Comparison of ENCODE assay signal across 11 cellular contexts in genomic region chr7:155669717-155670505, GRCh38. TPM values are rescaled to one million over a fixed set of nuclear protein-coding genes. Genes with fewer than 3 reads are reported as not detected.
A peak's percentile ranks its signal among the peaks of the same experiment; 100 is the strongest.
DNase-seq lines count a peak whose midpoint lies in the region; ATAC-seq and TF ChIP-seq lines count a peak whose summit lies in the region.
"Had no signal": no experiment of that assay in that cellular context is flagged by ENCODE, and none has a peak within 500 bp of the region (broad histone marks: within the 10 kb centered on the region; RNA-seq: fewer than 3 reads in every experiment).

No MANE protein-coding gene starts in this region.

- H3K4me1 ChIP-seq in fibroblast of lung (ENCODE audit: control insufficient read depth, extremely low read depth, insufficient read depth, low read length): peaks cover 17% of the 10 kb centered on the region

- H3K79me2 ChIP-seq in fibroblast of lung (ENCODE audit: control insufficient read depth, insufficient read depth, low read length): peaks cover 73% of the 10 kb centered on the region

- H3K4me2 ChIP-seq in fibroblast of lung (ENCODE audit: extremely low read depth, insufficient read depth, low read length): no peak overlapping the region

- no peak overlapping the region for H3K4me3 Mint-ChIP-seq in natural killer cell

- H3K36me3 ChIP-seq in fibroblast of lung (ENCODE audit: control insufficient read depth, insufficient read depth, low read length): peaks cover 3% of the 10 kb centered on the region

- no peaks in the 10 kb centered on the region for H3K27me3 Mint-ChIP-seq in natural killer cell (ENCODE audit: low read depth in 2 of 2)

- H3K4me3 ChIP-seq in fibroblast of lung (replicated peaks in 1 of 4; ENCODE audit: control extremely low read depth in 1 of 4, insufficient read depth in 1 of 4, low read depth in 3 of 4, low read length in 4 of 4): no peak overlapping the region

- peaks cover 65 to 70% of the 10 kb centered on the region in 2 donors for H3K4me1 Mint-ChIP-seq in natural killer cell

- no peak overlapping the region for H3K9ac ChIP-seq in fibroblast of lung (ENCODE audit: insufficient read depth, low read length)

- no peaks in the 10 kb centered on the region for H3K36me3 Mint-ChIP-seq in natural killer cell

- no peaks in the 10 kb centered on the region for H3K9me3 Mint-ChIP-seq in natural killer cell

- H3K27me3 ChIP-seq in fibroblast of lung (ENCODE audit: control insufficient read depth, insufficient read depth, low read length): no peaks in the 10 kb centered on the region

- no peaks in the 10 kb centered on the region for H3K9me3 ChIP-seq in fibroblast of lung (ENCODE audit: control insufficient read depth, insufficient read depth, low read depth, low read length)

- DNase-seq in DMS79 treated with DMSO at 0.1 percent for 48 hours (lab: John Stamatoyannopoulos, UW) (peak; percentile 40), NCI-H510A treated with DMSO at 0.1 percent for 48 hours (lab: John Stamatoyannopoulos, UW) (peak; percentile 20), fibroblast of lung (ENCODE audit: low read depth in 2 of 2) (peak; percentile 42 to 47), natural killer cell (no peak), NCI-H1105 treated with DMSO at 0.1 percent for 48 hours (lab: John Stamatoyannopoulos, UW) (no peak)
- DNase-seq in stimulated activated naive CD4-positive, alpha-beta T cell treated with Interleukin-2 at 50 U/mL for 16 hours (lab: John Stamatoyannopoulos, UW): no peak
- DNase-seq: activated CD8-positive, alpha-beta memory T cell treated with anti-CD3 and anti-CD28 coated beads, Interleukin-2, amount 50 U/mL, for 48 hours; GDM1 had no signal

- intact Hi-C loops in natural killer cell (cut with micrococcal nuclease): no loop called here

- peak overlapping the region; percentile 5 to 17 for H3K27ac Mint-ChIP-seq in natural killer cell

- no peak overlapping the region for H2AFZ ChIP-seq in fibroblast of lung (ENCODE audit: low read length)

- TF ChIP-seq CTCF in fibroblast of lung (conservative IDR thresholded peaks at IDR 0.05 in 1 of 2, IDR thresholded peaks at IDR 0.05 in 1 of 2; ENCODE audit: low read depth in 1 of 2, low read length in 2 of 2): no peak
- TF ChIP-seq CTCF in natural killer cell (IDR thresholded peaks at IDR 0.05): no peak

- H3K27ac ChIP-seq in fibroblast of lung (ENCODE audit: insufficient read depth, low read length): peak overlapping the region; percentile 34

- H4K20me1 ChIP-seq in fibroblast of lung (ENCODE audit: control insufficient read depth, extremely low read depth, insufficient read depth, low read length): no peaks in the 10 kb centered on the region

- ATAC-seq in natural killer cell (no peak), HG03571 (IDR thresholded peaks at IDR 0.05; ENCODE audit: unreplicated experiment) (no peak), GM21717 (IDR thresholded peaks at IDR 0.05; ENCODE audit: unreplicated experiment) (no peak)
- ATAC-seq: Panc1 had no signal

RNA-seq across cellular contexts. Expression of gene RBM33, which starts 25.4 kb away (rescaled TPM):
- total RNA-seq in fibroblast of lung: 18.7 and 33.2 TPM in 2 replicates
- 6.9 and 8.2 TPM in 2 replicates for polyA plus RNA-seq in fibroblast of lung
- polyA plus RNA-seq in fibroblast of lung (2012): 9.9 and 10.6 TPM in 2 replicates
- polyA minus RNA-seq in fibroblast of lung (ENCODE audit: low replicate concordance): 10.2 and 20.0 TPM in 2 replicates
- 100 to 1,000 TPM; 161 to 182 (median 182) TPM for total RNA-seq in natural killer cell

Comparison
In these comparisons a context has a peak if more than half of its experiments do, and no peak if none do; other contexts are left out.
1. DNase-seq: peak in DMS79 treated with DMSO at 0.1 percent for 48 hours (single experiment), NCI-H510A treated with DMSO at 0.1 percent for 48 hours (single experiment) and fibroblast of lung (2 of 2); none in natural killer cell (single experiment), stimulated activated naive CD4-positive, alpha-beta T cell treated with Interleukin-2 at 50 U/mL for 16 hours (single experiment) and NCI-H1105 treated with DMSO at 0.1 percent for 48 hours (single experiment).